Comparison of ENCODE assay signal across 8 cellular contexts in genomic region chr5:88690619-88691560, GRCh38.
A peak's percentile ranks its signal among the peaks of the same experiment; 100 is the strongest.
DNase-seq lines count a peak whose midpoint lies in the region; ATAC-seq and TF ChIP-seq lines count a peak whose summit lies in the region.

No MANE protein-coding gene starts in this region.

- intact Hi-C loops in right cardiac atrium (cut with DNase I) (loop anchor here in 1 of 4 donors (5.0 kb wide), 1 partner anchor 909 kb away; no protein-coding TSS in a partner anchor), sciatic nerve (cut with DNase I) (loop anchor here (5.0 kb wide), 1 partner anchor 909 kb away; no protein-coding TSS in a partner anchor)

- ATAC-seq in right cardiac atrium (peak; percentile 85 to 88), sciatic nerve (peak; percentile 89)

- peaks cover 95% of the 10 kb centered on the region for H3K27me3 Mint-ChIP-seq in T-helper 1 cell treated with Interleukin-12 subunit alpha and Interleukin-12 subunit beta and Interleukin-4 antibody, amounts not matched to agents 30 μg/mL and 1 μg/mL, for 36 hours (ENCODE audit: low read depth)

- H3K36me3 ChIP-seq in H7 (replicated peaks; ENCODE audit: control insufficient read depth, insufficient read depth, low read length), result no peaks in the 10 kb centered on the region

- H3K27ac ChIP-seq in right cardiac atrium (ENCODE audit: low read length), result no peak overlapping the region

- H3K27ac Mint-ChIP-seq in T-helper 1 cell treated with Interleukin-12 subunit alpha and Interleukin-12 subunit beta and Interleukin-4 antibody, amounts not matched to agents 30 μg/mL and 1 μg/mL, for 36 hours, result peak overlapping the region; percentile 90

- TF ChIP-seq CTCF in GM12872 (IDR thresholded peaks at IDR 0.05; ENCODE audit: insufficient read depth, low read depth, low read length) (peak; percentile 99), LNCAP (IDR thresholded peaks at IDR 0.05) (peak; percentile 96)

- peak overlapping the region; percentile 64 for H3K4me3 Mint-ChIP-seq in T-helper 1 cell treated with Interleukin-12 subunit alpha and Interleukin-12 subunit beta and Interleukin-4 antibody, amounts not matched to agents 30 μg/mL and 1 μg/mL, for 36 hours

- H3K27me3 ChIP-seq in H7 (ENCODE audit: control insufficient read depth, insufficient read depth, low read length) (peaks cover 100% of the 10 kb centered on the region), right cardiac atrium (ENCODE audit: control insufficient read depth, insufficient read depth) (no peaks in the 10 kb centered on the region)

- WGBS in right cardiac atrium, result 3% methylated on average over 48 of the region's 48 CpGs

- H3K36me3 Mint-ChIP-seq in T-helper 1 cell treated with Interleukin-12 subunit alpha and Interleukin-12 subunit beta and Interleukin-4 antibody, amounts not matched to agents 30 μg/mL and 1 μg/mL, for 36 hours (ENCODE audit: low read depth), result peaks cover 10% of the 10 kb centered on the region

- no peaks in the 10 kb centered on the region for H3K4me1 ChIP-seq in right cardiac atrium (ENCODE audit: control insufficient read depth, insufficient read depth, low read length)

- peak; percentile 87 for DNase-seq in H7
- DNase-seq in anterior cingulate cortex (lab: John Stamatoyannopoulos, UW), result peak in 50 of 58 donors; percentile 32 to 92 (median 84)
- DNase-seq in right cardiac atrium, result peak; percentile 63 to 82 (median 82)
- peak; percentile 83 for DNase-seq in sciatic nerve (ENCODE audit: low spot score)
- no peak for DNase-seq in NCI-H2081 treated with DMSO at 0.1 percent for 48 hours (lab: John Stamatoyannopoulos, UW)

- H3K4me3 ChIP-seq in H7 (ENCODE audit: insufficient read depth, low read depth, low read length) (peak overlapping the region; percentile 7), right cardiac atrium (ENCODE audit: low read length) (peak overlapping the region; percentile 42)

- no peaks in the 10 kb centered on the region for H3K9me3 Mint-ChIP-seq in T-helper 1 cell treated with Interleukin-12 subunit alpha and Interleukin-12 subunit beta and Interleukin-4 antibody, amounts not matched to agents 30 μg/mL and 1 μg/mL, for 36 hours

- peaks cover 8% of the 10 kb centered on the region for H3K4me1 Mint-ChIP-seq in T-helper 1 cell treated with Interleukin-12 subunit alpha and Interleukin-12 subunit beta and Interleukin-4 antibody, amounts not matched to agents 30 μg/mL and 1 μg/mL, for 36 hours (ENCODE audit: low read depth)

- no peaks in the 10 kb centered on the region for H3K9me3 ChIP-seq in right cardiac atrium (ENCODE audit: control insufficient read depth, low read length)
